Comparison of ENCODE assay signal across 16 cellular contexts in genomic region chr1:232170909-232171308, GRCh38.
"Had no signal": no experiment of that assay in that cellular context is flagged by ENCODE, and none has a peak within 500 bp of the region (broad histone marks: within the 10 kb centered on the region; RNA-seq: fewer than 3 reads in every experiment).

No MANE protein-coding gene starts in this region.

- H3K27me3 ChIP-seq: right lobe of liver, transverse colon had no signal

- H3K36me3 Mint-ChIP-seq: natural killer cell had no signal

- H3K9me3 Mint-ChIP-seq: natural killer cell had no signal

- DNase-seq: activated CD4-positive, alpha-beta memory T cell treated with anti-CD3 and anti-CD28 coated beads, Interleukin-2, amount 10 ng/mL, durations not matched to agents 7 days and 5 days; activated CD4-positive, alpha-beta T cell treated with anti-CD3 and anti-CD28 coated beads for 36 hours; activated CD8-positive, alpha-beta memory T cell treated with anti-CD3 and anti-CD28 coated beads, Interleukin-2, amount 50 U/mL, for 48 hours; central memory CD4-positive, alpha-beta T cell; cortex of kidney; effector memory CD4-positive, alpha-beta T cell; natural killer cell; right lobe of liver; stimulated activated CD4-positive, alpha-beta T cell treated with anti-CD3 and anti-CD28 coated beads, Interleukin-12 subunit alpha, Interleukin-12 subunit beta, amount 100 ng/mL, for 4 hours; stimulated activated naive CD4-positive, alpha-beta T cell; substantia nigra; T1000; transverse colon had no signal

- H3K4me1 ChIP-seq: right lobe of liver, transverse colon had no signal

- H3K4me3 ChIP-seq: lung, right lobe of liver, transverse colon had no signal

- H3K4me1 Mint-ChIP-seq: activated CD4-positive, alpha-beta memory T cell treated with anti-CD3 and anti-CD28 coated beads, Interleukin-2, amount 10 ng/mL, durations not matched to agents 7 days and 5 days; natural killer cell had no signal

- H3K4me3 Mint-ChIP-seq: activated CD4-positive, alpha-beta memory T cell treated with anti-CD3 and anti-CD28 coated beads, Interleukin-2, amount 10 ng/mL, durations not matched to agents 7 days and 5 days; activated CD4-positive, alpha-beta T cell treated with anti-CD3 and anti-CD28 coated beads for 36 hours; natural killer cell had no signal

- H3K27me3 Mint-ChIP-seq: activated CD4-positive, alpha-beta memory T cell treated with anti-CD3 and anti-CD28 coated beads, Interleukin-2, amount 10 ng/mL, durations not matched to agents 7 days and 5 days had no signal

- H3K27ac Mint-ChIP-seq: activated CD4-positive, alpha-beta memory T cell treated with anti-CD3 and anti-CD28 coated beads, Interleukin-2, amount 10 ng/mL, durations not matched to agents 7 days and 5 days; activated CD4-positive, alpha-beta T cell treated with anti-CD3 and anti-CD28 coated beads for 36 hours; natural killer cell; progenitor cell of endocrine pancreas had no signal

- ATAC-seq: activated CD4-positive, alpha-beta T cell treated with anti-CD3 and anti-CD28 coated beads for 36 hours; natural killer cell; right lobe of liver had no signal

- H3K36me3 ChIP-seq: right lobe of liver, transverse colon had no signal

- H3K9me3 ChIP-seq: right lobe of liver, transverse colon had no signal

- H3K27ac ChIP-seq: epithelial cell of prostate, right lobe of liver, transverse colon had no signal
